Comparison of ENCODE assay signal across 8 cellular contexts in genomic region chr1:65253800-65254319, GRCh38. TPM values are rescaled to one million over a fixed set of nuclear protein-coding genes. Genes with fewer than 3 reads are reported as not detected.
DNase-seq lines count a peak whose midpoint lies in the region; ATAC-seq lines count a peak whose summit lies in the region.

No MANE protein-coding gene starts in this region.

- peak overlapping the region; percentile 55 for H3K27ac Mint-ChIP-seq in activated CD4-positive, alpha-beta T cell treated with anti-CD3 and anti-CD28 coated beads, Interleukin-2, amount 10 ng/mL, durations not matched to agents 7 days and 5 days
- H3K27ac Mint-ChIP-seq in activated CD4-positive, alpha-beta memory T cell treated with anti-CD3 and anti-CD28 coated beads for 36 hours = peak overlapping the region; percentile 44
- H3K27ac Mint-ChIP-seq in stimulated activated naive CD8-positive, alpha-beta T cell treated with anti-CD3 and anti-CD28 coated beads, Interleukin-15, amount 100 ng/mL, for 72 hours = no peak overlapping the region

- peak overlapping the region; percentile 92 for H3K4me3 ChIP-seq in iPS-15b (ENCODE audit: low read depth, low read length)

- H3K9me3 ChIP-seq in iPS-15b (ENCODE audit: control insufficient read depth, insufficient read depth, low read length) = no peaks in the 10 kb centered on the region

- no peaks in the 10 kb centered on the region for H3K36me3 Mint-ChIP-seq in activated CD4-positive, alpha-beta T cell treated with anti-CD3 and anti-CD28 coated beads, Interleukin-2, amount 10 ng/mL, durations not matched to agents 7 days and 5 days (ENCODE audit: low read depth)
- H3K36me3 Mint-ChIP-seq in activated CD4-positive, alpha-beta memory T cell treated with anti-CD3 and anti-CD28 coated beads for 36 hours = no peaks in the 10 kb centered on the region

- CTCF ChIA-PET in activated CD4-positive, alpha-beta T cell treated with anti-CD3 and anti-CD28 coated beads, Interleukin-2, amount 10 ng/mL, durations not matched to agents 7 days and 5 days (lab: Charles Lee) = interaction anchor here (0.7 to 1.4 kb wide), 10 partner anchors 9 to 182 kb away, joined by 3 to 4 read pairs (median 3); partner anchors contain the start of gene DNAJC6
- CTCF ChIA-PET in activated CD4-positive, alpha-beta memory T cell treated with anti-CD3 and anti-CD28 coated beads for 36 hours (lab: Charles Lee) = interaction anchor here (1.0 to 1.6 kb wide), 7 partner anchors 18 to 177 kb away, joined by 3 to 10 read pairs (median 6); partner anchors contain the start of genes LEPR and LEPROT

- H3K4me1 Mint-ChIP-seq in activated CD4-positive, alpha-beta T cell treated with anti-CD3 and anti-CD28 coated beads, Interleukin-2, amount 10 ng/mL, durations not matched to agents 7 days and 5 days = peaks cover 20% of the 10 kb centered on the region
- H3K4me1 Mint-ChIP-seq in activated CD4-positive, alpha-beta memory T cell treated with anti-CD3 and anti-CD28 coated beads for 36 hours (ENCODE audit: low read depth) = peaks cover 16% of the 10 kb centered on the region
- peaks cover 18% of the 10 kb centered on the region for H3K4me1 Mint-ChIP-seq in stimulated activated naive CD8-positive, alpha-beta T cell treated with anti-CD3 and anti-CD28 coated beads, Interleukin-15, amount 100 ng/mL, for 72 hours

- no peaks in the 10 kb centered on the region for H3K4me1 ChIP-seq in iPS-15b (ENCODE audit: control insufficient read depth, insufficient read depth, low read length)

- no peak for DNase-seq in activated CD4-positive, alpha-beta T cell treated with anti-CD3 and anti-CD28 coated beads, Interleukin-2, amount 10 ng/mL, durations not matched to agents 7 days and 5 days
- DNase-seq in activated CD4-positive, alpha-beta T cell treated with anti-CD3 and anti-CD28 coated beads for 48 hours = no peak
- no peak for DNase-seq in activated CD4-positive, alpha-beta memory T cell treated with anti-CD3 and anti-CD28 coated beads for 36 hours
- DNase-seq in stimulated activated naive CD8-positive, alpha-beta T cell treated with anti-CD3 and anti-CD28 coated beads, Interleukin-15, amount 100 ng/mL, for 72 hours = no peak
- DNase-seq in activated gamma-delta T cell (lab: John Stamatoyannopoulos, UW) = no peak

- peak; percentile 36 for ATAC-seq in HG03045 (IDR thresholded peaks at IDR 0.05; ENCODE audit: unreplicated experiment)
- ATAC-seq in stimulated activated naive CD8-positive, alpha-beta T cell treated with anti-CD3 and anti-CD28 coated beads, Interleukin-15, amount 100 ng/mL, for 72 hours = peak; percentile 56
- ATAC-seq in HG02981 (IDR thresholded peaks at IDR 0.05; ENCODE audit: unreplicated experiment) = no peak

- POLR2A ChIA-PET in activated CD4-positive, alpha-beta T cell treated with anti-CD3 and anti-CD28 coated beads, Interleukin-2, amount 10 ng/mL, durations not matched to agents 7 days and 5 days (lab: Charles Lee) = interaction anchor here (0.6 kb wide), 1 partner anchor 183 kb away, joined by 3 read pairs; no protein-coding TSS in a partner anchor
- POLR2A ChIA-PET in activated CD4-positive, alpha-beta memory T cell treated with anti-CD3 and anti-CD28 coated beads for 36 hours (lab: Charles Lee) = interaction anchor here (0.6 to 1.3 kb wide), 3 partner anchors 13 to 431 kb away, joined by 3 to 8 read pairs (median 4); no protein-coding TSS in a partner anchor

- H3K27me3 Mint-ChIP-seq in activated CD4-positive, alpha-beta T cell treated with anti-CD3 and anti-CD28 coated beads, Interleukin-2, amount 10 ng/mL, durations not matched to agents 7 days and 5 days = peaks cover 9% of the 10 kb centered on the region
- peaks cover 10% of the 10 kb centered on the region for H3K27me3 Mint-ChIP-seq in activated CD4-positive, alpha-beta memory T cell treated with anti-CD3 and anti-CD28 coated beads for 36 hours
- H3K27me3 Mint-ChIP-seq in stimulated activated naive CD8-positive, alpha-beta T cell treated with anti-CD3 and anti-CD28 coated beads, Interleukin-15, amount 100 ng/mL, for 72 hours = peaks cover 43% of the 10 kb centered on the region

- peak overlapping the region; percentile 62 for H3K9ac ChIP-seq in iPS-15b (ENCODE audit: low read depth, low read length)

- intact Hi-C loops in activated CD4-positive, alpha-beta memory T cell treated with anti-CD3 and anti-CD28 coated beads for 36 hours (cut with micrococcal nuclease) = loop anchor here (1.0 to 2.0 kb wide), 5 partner anchors 23 to 185 kb away; partner anchors contain the start of genes AK4, LEPR and LEPROT

- no peaks in the 10 kb centered on the region for H3K36me3 ChIP-seq in iPS-15b (ENCODE audit: control insufficient read depth, insufficient read depth, low read length)

- H3K27me3 ChIP-seq in iPS-15b (ENCODE audit: control insufficient read depth, insufficient read depth, low read length) = peaks cover 30% of the 10 kb centered on the region

- H3K4me3 Mint-ChIP-seq in activated CD4-positive, alpha-beta T cell treated with anti-CD3 and anti-CD28 coated beads, Interleukin-2, amount 10 ng/mL, durations not matched to agents 7 days and 5 days = peak overlapping the region; percentile 83
- H3K4me3 Mint-ChIP-seq in activated CD4-positive, alpha-beta memory T cell treated with anti-CD3 and anti-CD28 coated beads for 36 hours = peak overlapping the region; percentile 80
- peak overlapping the region; percentile 88 to 90 for H3K4me3 Mint-ChIP-seq in stimulated activated naive CD8-positive, alpha-beta T cell treated with anti-CD3 and anti-CD28 coated beads, Interleukin-15, amount 100 ng/mL, for 72 hours

- H3K9me3 Mint-ChIP-seq in activated CD4-positive, alpha-beta T cell treated with anti-CD3 and anti-CD28 coated beads, Interleukin-2, amount 10 ng/mL, durations not matched to agents 7 days and 5 days = no peaks in the 10 kb centered on the region
- H3K9me3 Mint-ChIP-seq in activated CD4-positive, alpha-beta memory T cell treated with anti-CD3 and anti-CD28 coated beads for 36 hours = no peaks in the 10 kb centered on the region
- no peaks in the 10 kb centered on the region for H3K9me3 Mint-ChIP-seq in stimulated activated naive CD8-positive, alpha-beta T cell treated with anti-CD3 and anti-CD28 coated beads, Interleukin-15, amount 100 ng/mL, for 72 hours

RNA-seq across cellular contexts. Expression of gene DNAJC6, which starts 55.5 kb away (rescaled TPM):
- total RNA-seq in activated CD4-positive, alpha-beta T cell treated with anti-CD3 and anti-CD28 coated beads, Interleukin-2, amount 10 ng/mL, durations not matched to agents 7 days and 5 days = 1 to 10 TPM; 1.9 TPM
- 1 to 10 TPM; 3.2 to 3.9 TPM for total RNA-seq in activated CD4-positive, alpha-beta memory T cell treated with anti-CD3 and anti-CD28 coated beads for 36 hours

Comparison
In these comparisons a context has a peak if more than half of its experiments do, and no peak if none do; other contexts are left out.
1. H3K27ac Mint-ChIP-seq: peak in activated CD4-positive, alpha-beta T cell treated with anti-CD3 and anti-CD28 coated beads, Interleukin-2, amount 10 ng/mL, durations not matched to agents 7 days and 5 days (single experiment) and activated CD4-positive, alpha-beta memory T cell treated with anti-CD3 and anti-CD28 coated beads for 36 hours (single experiment); none in stimulated activated naive CD8-positive, alpha-beta T cell treated with anti-CD3 and anti-CD28 coated beads, Interleukin-15, amount 100 ng/mL, for 72 hours (0 of 2).
2. Peak in every context shown above with its lines, with median percentiles within 50 percentile points of each other: H3K4me3 Mint-ChIP-seq.